8 cellular contexts compared by ENCODE assay signal in genomic region chr20:1391640-1392442, GRCh38. TPM values are rescaled to one million over a fixed set of nuclear protein-coding genes. Genes with fewer than 3 reads are reported as not detected.
DNase-seq lines count a peak whose midpoint lies in the region; ATAC-seq, FAIRE-seq and TF ChIP-seq lines count a peak whose summit lies in the region.

No MANE protein-coding gene starts in this region.

- TF ChIP-seq CTCF in DND-41 (IDR thresholded peaks at IDR 0.05; ENCODE audit: borderline replicate concordance, extremely low read depth, low read length, poor library complexity, severe bottlenecking) (no peak), astrocyte (IDR thresholded peaks at IDR 0.05; ENCODE audit: insufficient read depth, low read depth, low read length) (no peak), spleen (IDR thresholded peaks at IDR 0.05 in 8 of 11, conservative IDR thresholded peaks at IDR 0.05 in 3 of 11) (no peak)

- H3K79me2 ChIP-seq in DND-41 (ENCODE audit: insufficient read depth, low read length) (peaks cover 63% of the 10 kb centered on the region), astrocyte (ENCODE audit: insufficient read depth, low read length) (peaks cover 62% of the 10 kb centered on the region)

- ATAC-seq in DND-41 (ENCODE audit: insufficient read depth, low read depth): no peak

- peak overlapping the region; percentile 73 for H3K27ac Mint-ChIP-seq in astrocyte (ENCODE audit: unreplicated experiment)

- intact Hi-C loops in spleen (cut with DNase I; ENCODE audit: low total_unique reads): loop anchor here (5.0 kb wide), 2 partner anchors 65 to 80 kb away; partner anchors contain the start of gene SDCBP2

- H3K9ac ChIP-seq in DND-41 (ENCODE audit: low read depth, low read length) (peak overlapping the region; percentile 80), astrocyte (ENCODE audit: low read length) (peak overlapping the region; percentile 90)

- H3K9me3 Mint-ChIP-seq in astrocyte (ENCODE audit: unreplicated experiment): no peaks in the 10 kb centered on the region

- H3K4me1 ChIP-seq in DND-41 (ENCODE audit: insufficient read depth, low read length): peaks cover 69% of the 10 kb centered on the region
- peaks cover 29% of the 10 kb centered on the region for H3K4me1 ChIP-seq in astrocyte (ENCODE audit: insufficient read depth, low read length)
- peaks cover 51 to 94% (median 79%) of the 10 kb centered on the region in 6 donors for H3K4me1 ChIP-seq in spleen

- H3K27ac ChIP-seq in DND-41 (ENCODE audit: low read length) (peak overlapping the region; percentile 78), astrocyte (ENCODE audit: low read depth, low read length) (peak overlapping the region; percentile 66), spleen (peak overlapping the region; percentile 75 to 97 (median 92))

- peak overlapping the region; percentile 94 for H3K4me3 Mint-ChIP-seq in astrocyte (ENCODE audit: unreplicated experiment)

- DNase-seq in DND-41: peak; percentile 39
- DNase-seq in NCI-H460 (ENCODE audit: extremely low read depth, low read depth): peak; percentile 29
- DNase-seq in astrocyte (ENCODE audit: low read depth): peak; percentile 30
- DNase-seq in iPS-NIHi7 (ENCODE audit: extremely low spot score): peak; percentile 24
- DNase-seq in spleen: peak; percentile 81
- no peak for DNase-seq in middle frontal gyrus (ENCODE audit: extremely low spot score, low spot score)
- no peak for DNase-seq in cerebellar nuclear complex (lab: John Stamatoyannopoulos, UW)
- DNase-seq in GM12891 (ENCODE audit: insufficient read length, low spot score): no peak

- 1 to 7% (median 3%) methylated on average over 16 of the region's 16 CpGs for WGBS in spleen, 5 donors

- H3K4me3 ChIP-seq in DND-41 (ENCODE audit: low read depth in 1 of 2, low read length in 2 of 2) (peak overlapping the region; percentile 86 to 94), astrocyte (ENCODE audit: insufficient read depth, low read depth, low read length) (peak overlapping the region; percentile 93), spleen (peak overlapping the region; percentile 71 to 99 (median 94))

- H3K27me3 ChIP-seq in DND-41 (ENCODE audit: insufficient read depth, low read length, poor library complexity) (no peaks in the 10 kb centered on the region), astrocyte (ENCODE audit: insufficient read depth, low read length) (peaks cover 5% of the 10 kb centered on the region), spleen (replicated peaks in 1 of 7) (no peaks in the 10 kb centered on the region)

- H3K9me3 ChIP-seq in DND-41 (ENCODE audit: insufficient read depth, low read length, severe bottlenecking): no peaks in the 10 kb centered on the region
- H3K9me3 ChIP-seq in astrocyte (ENCODE audit: insufficient read depth, low read depth, low read length): no peaks in the 10 kb centered on the region
- H3K9me3 ChIP-seq in spleen: no peaks in the 10 kb centered on the region

- no peak for TF ChIP-seq POLR2A in spleen (IDR thresholded peaks at IDR 0.05)
- no peak for TF ChIP-seq POLR2A in GM12891 (IDR thresholded peaks at IDR 0.05; ENCODE audit: low read depth, low read length)

- FAIRE-seq in astrocyte (lab: Jason Lieb, UNC) (no peak), GM12891 (lab: Jason Lieb, UNC) (no peak)

- H2AFZ ChIP-seq in DND-41 (ENCODE audit: low read depth, low read length) (peak overlapping the region; percentile 20; the same call in 1 of the 2 replicates), astrocyte (ENCODE audit: low read depth, low read length) (peak overlapping the region; percentile 49)

- H3K36me3 Mint-ChIP-seq in astrocyte (ENCODE audit: low read depth, unreplicated experiment): no peaks in the 10 kb centered on the region

- peaks cover 24% of the 10 kb centered on the region for H3K36me3 ChIP-seq in DND-41 (ENCODE audit: insufficient read depth, low read length)
- H3K36me3 ChIP-seq in astrocyte (ENCODE audit: insufficient read depth, low read length): no peaks in the 10 kb centered on the region
- peaks cover 0 to 25% (median 0%) of the 10 kb centered on the region in 6 donors for H3K36me3 ChIP-seq in spleen

- H3K4me2 ChIP-seq in DND-41 (ENCODE audit: insufficient read depth, low read length): peak overlapping the region; percentile 86
- peak overlapping the region; percentile 99 for H3K4me2 ChIP-seq in astrocyte (ENCODE audit: low read length)

- H4K20me1 ChIP-seq in DND-41 (ENCODE audit: insufficient read depth, low read length): peaks cover 53% of the 10 kb centered on the region
- H4K20me1 ChIP-seq in astrocyte (ENCODE audit: insufficient read depth, low read length): peaks cover 55% of the 10 kb centered on the region

- peaks cover 5% of the 10 kb centered on the region for H3K27me3 Mint-ChIP-seq in astrocyte (ENCODE audit: low read depth, unreplicated experiment)

- H3K4me1 Mint-ChIP-seq in astrocyte (ENCODE audit: low read depth, unreplicated experiment): peaks cover 37% of the 10 kb centered on the region

TF ChIP-seq in GM12891, 5 proteins besides CTCF, POLR2A, EP300 and RAD21:
- no peak for TF ChIP-seq TAF1 (IDR thresholded peaks at IDR 0.05; ENCODE audit: low read depth, low read length)
- TF ChIP-seq SPI1 (IDR thresholded peaks at IDR 0.05; ENCODE audit: low read depth, low read length): no peak
- TF ChIP-seq POLR2AphosphoS5 (IDR thresholded peaks at IDR 0.05; ENCODE audit: low read depth, low read length): no peak
- TF ChIP-seq PAX5 (IDR thresholded peaks at IDR 0.05; ENCODE audit: insufficient read depth, low read length, severe bottlenecking): no peak
- TF ChIP-seq POU2F2 (IDR thresholded peaks at IDR 0.05; ENCODE audit: low read depth, low read length): no peak

RNA-seq across cellular contexts. Expression of gene FKBP1A, which starts 1.0 kb away (rescaled TPM):
- 140 and 170 TPM in 2 replicates for total RNA-seq in NCI-H460 (2014; rRNA removed; shearing (Covaris generic))
- 102 and 111 TPM in 2 replicates for polyA plus RNA-seq in NCI-H460 (2014; cell fraction: nucleus; rRNA removed)
- total RNA-seq in astrocyte (360 and 379 TPM in 2 replicates), spleen (100 to 1,000 TPM; 167 to 338 (median 260) TPM)
- 100 to 1,000 TPM; 135 to 286 (median 209) TPM for polyA plus RNA-seq in spleen
- 221 TPM for polyA plus RNA-seq in GM12891 (2012; ENCODE audit: low read depth, missing spikeins)

Comparison
In these comparisons a context has a peak if more than half of its experiments do, and no peak if none do; other contexts are left out.
1. DNase-seq: peak in DND-41 (single experiment), NCI-H460 (single experiment), astrocyte (single experiment), iPS-NIHi7 (single experiment) and spleen (single experiment); none in middle frontal gyrus (single experiment), cerebellar nuclear complex (0 of 2) and GM12891 (single experiment).
2. Peak in every context shown above with its lines, with median percentiles within 50 percentile points of each other: H3K27ac ChIP-seq and H3K4me3 ChIP-seq.